Comparison of ENCODE assay signal across 1 cellular context in the genomic region with DNA sequence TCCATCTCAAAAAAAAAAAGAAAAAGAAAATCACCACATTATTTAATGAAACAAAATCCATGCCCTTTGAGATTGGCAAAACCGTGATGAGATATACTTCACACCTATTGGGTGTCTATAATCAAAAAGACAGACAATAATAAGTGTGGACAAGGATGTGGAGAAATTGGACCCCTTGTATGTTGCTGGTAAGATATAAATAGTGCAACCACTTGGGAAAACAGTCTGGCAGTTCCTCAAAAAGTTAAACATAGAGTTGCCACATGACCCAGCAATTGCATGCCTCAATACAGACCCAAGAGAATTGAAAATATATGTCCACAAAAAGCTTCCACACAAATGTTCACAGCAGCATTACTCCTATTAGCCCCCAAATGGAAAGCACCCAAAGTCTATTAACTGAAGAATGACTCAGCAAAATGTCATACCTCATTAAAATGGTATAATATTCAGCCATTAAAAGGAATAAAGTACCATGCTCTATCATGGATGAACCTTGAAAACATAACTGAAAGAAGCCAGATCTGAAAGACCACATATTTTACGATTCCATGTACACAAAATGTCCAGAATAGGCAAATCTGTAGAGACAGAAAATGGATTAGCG.
A peak's percentile ranks its signal among the peaks of the same experiment; 100 is the strongest.
TF ChIP-seq lines count a peak whose summit lies in the region.

No MANE protein-coding gene starts in this region.

TF ChIP-seq in K562, 482 proteins besides CTCF, POLR2A, EP300 and RAD21 (continued from another document):
- TF ChIP-seq AFF1 (IDR thresholded peaks at IDR 0.05; ENCODE audit: low read depth in 1 of 2, partially characterized antibody in 2 of 2) (peak in 1 of 2 experiments; percentile 30), EP400 (IDR thresholded peaks at IDR 0.05) (0 out of 2 replicates have a peak, but pooled peaks have one; percentile 21), SMARCE1 (IDR thresholded peaks at IDR 0.05) (peak; percentile 35; the same call in 1 of the 2 replicates), DACH1 (IDR thresholded peaks at IDR 0.05; ENCODE audit: partially characterized antibody) (peak; percentile 69), ZNF707 (CRISPR knock-in tag; conservative IDR thresholded peaks at IDR 0.05) (no peak), NFE2L1 (tag; IDR thresholded peaks at IDR 0.05; ENCODE audit: borderline replicate concordance, low read depth) (peak; percentile 96), NKRF (IDR thresholded peaks at IDR 0.05; ENCODE audit: borderline replicate concordance) (no peak), RAD51 (IDR thresholded peaks at IDR 0.05; ENCODE audit: borderline replicate concordance, low read depth) (no peak), JUND (IDR thresholded peaks at IDR 0.05; ENCODE audit: borderline replicate concordance, low read depth, low read length) (0 out of 2 replicates have a peak, but pooled peaks have one; percentile 24), JUND (tag; IDR thresholded peaks at IDR 0.05; ENCODE audit: borderline replicate concordance, low read depth, low read length) (no peak), ARID1B (IDR thresholded peaks at IDR 0.05) (peak; percentile 49), SMARCC2 (IDR thresholded peaks at IDR 0.05; ENCODE audit: low read depth) (peak; percentile 51; the same call in 1 of the 2 replicates), EHMT2 (IDR thresholded peaks at IDR 0.05) (peak; percentile 29; the same call in 1 of the 2 replicates)
- TF ChIP-seq, protein P1, sequence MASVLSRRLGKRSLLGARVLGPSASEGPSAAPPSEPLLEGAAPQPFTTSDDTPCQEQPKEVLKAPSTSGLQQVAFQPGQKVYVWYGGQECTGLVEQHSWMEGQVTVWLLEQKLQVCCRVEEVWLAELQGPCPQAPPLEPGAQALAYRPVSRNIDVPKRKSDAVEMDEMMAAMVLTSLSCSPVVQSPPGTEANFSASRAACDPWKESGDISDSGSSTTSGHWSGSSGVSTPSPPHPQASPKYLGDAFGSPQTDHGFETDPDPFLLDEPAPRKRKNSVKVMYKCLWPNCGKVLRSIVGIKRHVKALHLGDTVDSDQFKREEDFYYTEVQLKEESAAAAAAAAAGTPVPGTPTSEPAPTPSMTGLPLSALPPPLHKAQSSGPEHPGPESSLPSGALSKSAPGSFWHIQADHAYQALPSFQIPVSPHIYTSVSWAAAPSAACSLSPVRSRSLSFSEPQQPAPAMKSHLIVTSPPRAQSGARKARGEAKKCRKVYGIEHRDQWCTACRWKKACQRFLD (CRISPR knock-in tag; IDR thresholded peaks at IDR 0.05) = peak; percentile 56; the same call in 1 of the 2 replicates
